ENCODE assay signal across 28 cellular contexts in the genomic region with DNA sequence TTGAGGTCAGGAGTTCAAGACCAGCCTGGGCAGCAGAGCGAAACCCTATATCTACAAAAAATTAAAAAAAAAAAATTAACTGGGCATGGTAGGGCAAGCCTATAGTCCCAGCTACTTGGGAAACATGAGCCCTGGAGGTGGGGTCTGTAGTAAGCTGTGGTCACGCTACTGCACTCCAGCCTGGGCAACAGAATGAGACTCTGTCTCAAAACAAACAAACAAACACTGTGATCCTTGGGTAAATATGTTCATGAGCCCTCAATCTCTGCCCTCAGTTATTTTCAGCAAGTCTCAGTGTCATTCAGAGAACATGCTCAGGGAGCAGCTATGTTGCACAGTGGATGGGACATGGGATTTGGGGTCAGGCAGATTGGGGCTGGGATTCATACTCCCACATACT.
"Had no signal": no experiment of that assay in that cellular context is flagged by ENCODE, and none has a peak within 500 bp of the region (broad histone marks: within the 10 kb centered on the region; RNA-seq: fewer than 3 reads in every experiment).

No MANE protein-coding gene starts in this region.

- H3K9me3 ChIP-seq: ascending aorta, esophagus muscularis mucosa, gastrocnemius medialis had no signal

- H3K9me3 Mint-ChIP-seq: activated CD4-positive, alpha-beta memory T cell treated with anti-CD3 and anti-CD28 coated beads, Interleukin-2, amount 10 ng/mL, durations not matched to agents 7 days and 5 days; activated CD4-positive, alpha-beta T cell treated with anti-CD3 and anti-CD28 coated beads, Interleukin-2, amount 10 ng/mL, durations not matched to agents 7 days and 5 days; activated naive CD4-positive, alpha-beta T cell treated with anti-CD3 and anti-CD28 coated beads, Interleukin-2, amount 10 ng/mL, durations not matched to agents 7 days and 5 days; activated naive CD4-positive, alpha-beta T cell treated with anti-CD3 and anti-CD28 coated beads, Interleukin-2, amount 50 U/mL, for 72 hours; activated naive CD8-positive, alpha-beta T cell treated with anti-CD3 and anti-CD28 coated beads, Interleukin-2, amount 10 ng/mL, durations not matched to agents 7 days and 5 days; activated T-cell treated with anti-CD3 and anti-CD28 coated beads, Interleukin-2, amount 50 U/mL, for 24 hours; activated T-cell treated with anti-CD3 and anti-CD28 coated beads, Interleukin-2, amount 50 U/mL, for 72 hours; central memory CD8-positive, alpha-beta T cell had no signal

- H3K4me1 ChIP-seq: ascending aorta, esophagus muscularis mucosa, foreskin keratinocyte, gastrocnemius medialis had no signal

- H3K36me3 Mint-ChIP-seq: activated naive CD4-positive, alpha-beta T cell treated with anti-CD3 and anti-CD28 coated beads, Interleukin-2, amount 10 ng/mL, durations not matched to agents 7 days and 5 days; activated naive CD4-positive, alpha-beta T cell treated with anti-CD3 and anti-CD28 coated beads, Interleukin-2, amount 50 U/mL, for 72 hours; brain had no signal

- H3K27ac Mint-ChIP-seq: activated CD4-positive, alpha-beta memory T cell treated with anti-CD3 and anti-CD28 coated beads, Interleukin-2, amount 10 ng/mL, durations not matched to agents 7 days and 5 days; activated CD4-positive, alpha-beta T cell treated with anti-CD3 and anti-CD28 coated beads, Interleukin-2, amount 10 ng/mL, durations not matched to agents 7 days and 5 days; activated naive CD4-positive, alpha-beta T cell treated with anti-CD3 and anti-CD28 coated beads, Interleukin-2, amount 10 ng/mL, durations not matched to agents 7 days and 5 days; activated naive CD8-positive, alpha-beta T cell treated with anti-CD3 and anti-CD28 coated beads, Interleukin-2, amount 10 ng/mL, durations not matched to agents 7 days and 5 days; activated T-cell treated with anti-CD3 and anti-CD28 coated beads, Interleukin-2, amount 50 U/mL, for 72 hours; brain; dendritic cell treated with granulocyte-macrophage colony-stimulating factor and Interleukin-4, amounts not matched to agents 40 ng/mL and 50 ng/mL, for 4 days had no signal

- H3K36me3 ChIP-seq: ascending aorta, esophagus muscularis mucosa, gastrocnemius medialis had no signal

- H3K27me3 Mint-ChIP-seq: activated T-cell treated with anti-CD3 and anti-CD28 coated beads, Interleukin-2, amount 50 U/mL, for 24 hours; central memory CD8-positive, alpha-beta T cell; dendritic cell treated with granulocyte-macrophage colony-stimulating factor and Interleukin-4, amounts not matched to agents 40 ng/mL and 50 ng/mL, for 4 days had no signal

- H3K27ac ChIP-seq: ascending aorta, coronary artery, dorsolateral prefrontal cortex, esophagus muscularis mucosa, foreskin keratinocyte, gastrocnemius medialis had no signal

- H3K4me3 ChIP-seq: ascending aorta, coronary artery, dorsolateral prefrontal cortex, esophagus muscularis mucosa, gastrocnemius medialis had no signal

- H3K27me3 ChIP-seq: ascending aorta, dorsolateral prefrontal cortex, foreskin keratinocyte, gastrocnemius medialis had no signal

- H3K4me3 Mint-ChIP-seq: activated CD4-positive, alpha-beta memory T cell treated with anti-CD3 and anti-CD28 coated beads, Interleukin-2, amount 10 ng/mL, durations not matched to agents 7 days and 5 days; activated CD4-positive, alpha-beta T cell treated with anti-CD3 and anti-CD28 coated beads, Interleukin-2, amount 10 ng/mL, durations not matched to agents 7 days and 5 days; activated naive CD4-positive, alpha-beta T cell treated with anti-CD3 and anti-CD28 coated beads, Interleukin-2, amount 10 ng/mL, durations not matched to agents 7 days and 5 days; activated naive CD8-positive, alpha-beta T cell treated with anti-CD3 and anti-CD28 coated beads, Interleukin-2, amount 10 ng/mL, durations not matched to agents 7 days and 5 days; activated T-cell treated with anti-CD3 and anti-CD28 coated beads, Interleukin-2, amount 50 U/mL, for 24 hours; activated T-cell treated with anti-CD3 and anti-CD28 coated beads, Interleukin-2, amount 50 U/mL, for 72 hours; brain; central memory CD8-positive, alpha-beta T cell; dendritic cell treated with granulocyte-macrophage colony-stimulating factor and Interleukin-4, amounts not matched to agents 40 ng/mL and 50 ng/mL, for 4 days had no signal

- H3K4me1 Mint-ChIP-seq: activated CD4-positive, alpha-beta T cell treated with anti-CD3 and anti-CD28 coated beads, Interleukin-2, amount 10 ng/mL, durations not matched to agents 7 days and 5 days; activated naive CD4-positive, alpha-beta T cell treated with anti-CD3 and anti-CD28 coated beads, Interleukin-2, amount 10 ng/mL, durations not matched to agents 7 days and 5 days; activated naive CD8-positive, alpha-beta T cell treated with anti-CD3 and anti-CD28 coated beads, Interleukin-2, amount 10 ng/mL, durations not matched to agents 7 days and 5 days had no signal

- DNase-seq: activated CD4-positive, alpha-beta memory T cell treated with anti-CD3 and anti-CD28 coated beads, Interleukin-2, amount 10 ng/mL, durations not matched to agents 7 days and 5 days; activated CD4-positive, alpha-beta T cell treated with anti-CD3 and anti-CD28 coated beads for 4 hours; activated CD4-positive, alpha-beta T cell treated with anti-CD3 and anti-CD28 coated beads, Interleukin-2, amount 10 ng/mL, durations not matched to agents 7 days and 5 days; activated CD4-positive, alpha-beta T cell treated with anti-CD3 and anti-CD28 coated beads, Interleukin-2, amount 50 U/mL, for 4 hours; activated CD4-positive, CD25-positive, alpha-beta regulatory T cell; activated CD4-positive, CD25-positive, alpha-beta regulatory T cell treated with anti-CD3 and anti-CD28 coated beads, Interleukin-2, amount 50 U/mL, for 72 hours; activated CD8-positive, alpha-beta memory T cell treated with anti-CD3 and anti-CD28 coated beads, Interleukin-2, amount 50 U/mL, for 48 hours; activated gamma-delta T cell; activated naive CD4-positive, alpha-beta T cell; activated naive CD4-positive, alpha-beta T cell treated with anti-CD3 and anti-CD28 coated beads, Interleukin-2, amount 10 ng/mL, durations not matched to agents 7 days and 5 days; activated naive CD8-positive, alpha-beta T cell treated with anti-CD3 and anti-CD28 coated beads, Interleukin-2, amount 10 ng/mL, durations not matched to agents 7 days and 5 days; activated T-cell treated with anti-CD3 and anti-CD28 coated beads for 4 hours; activated T-cell treated with anti-CD3 and anti-CD28 coated beads, Interleukin-2, amount 50 U/mL, for 24 hours; activated T-cell treated with anti-CD3 and anti-CD28 coated beads, Interleukin-2, amount 50 U/mL, for 72 hours; dorsolateral prefrontal cortex; effector memory CD4-positive, alpha-beta T cell; erythroblast; foreskin keratinocyte; gastrocnemius medialis; glutamatergic neuron; T-helper 2 cell had no signal
